9 cellular contexts compared by ENCODE assay signal in the genomic region with DNA sequence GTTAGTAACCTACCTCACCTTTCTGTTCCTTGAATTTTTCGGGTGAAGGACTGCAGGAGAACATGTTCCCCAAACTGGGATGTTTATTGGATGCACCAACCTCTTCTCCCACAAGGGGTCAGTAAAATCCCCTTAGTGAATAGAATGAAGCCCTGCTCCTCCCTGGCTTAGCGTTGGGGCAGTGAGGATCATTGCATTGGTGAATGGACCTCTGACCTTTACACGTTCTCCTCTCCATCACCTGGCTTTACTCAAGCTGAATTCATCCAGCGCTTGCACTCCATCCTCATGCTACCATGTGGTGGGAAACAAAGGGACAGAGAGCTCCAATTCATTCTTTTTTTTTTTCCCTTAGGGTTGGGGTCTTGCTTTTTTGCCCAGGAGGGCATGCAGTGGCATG.
DNase-seq lines count a peak whose midpoint lies in the region; ATAC-seq and TF ChIP-seq lines count a peak whose summit lies in the region.
"Had no signal": no experiment of that assay in that cellular context is flagged by ENCODE, and none has a peak within 500 bp of the region (broad histone marks: within the 10 kb centered on the region; RNA-seq: fewer than 3 reads in every experiment).

No MANE protein-coding gene starts in this region.

- no peaks in the 10 kb centered on the region for H3K9me3 ChIP-seq in Loucy (ENCODE audit: insufficient read depth, low read depth, low read length)
- no peaks in the 10 kb centered on the region for H3K9me3 ChIP-seq in adipocyte (ENCODE audit: control insufficient read depth, low read length)
- H3K9me3 ChIP-seq in spleen = no peaks in the 10 kb centered on the region

- H3K4me3 ChIP-seq in Loucy (ENCODE audit: low read length, poor library complexity, severe bottlenecking) (no peak overlapping the region), adipocyte (ENCODE audit: low read length) (no peak overlapping the region), spleen (no peak overlapping the region)

- no peaks in the 10 kb centered on the region for H3K36me3 ChIP-seq in Loucy (ENCODE audit: insufficient read depth, low read length)
- no peaks in the 10 kb centered on the region for H3K36me3 ChIP-seq in adipocyte (ENCODE audit: control insufficient read depth, insufficient read depth, low read length, severe bottlenecking)
- no peaks in the 10 kb centered on the region for H3K36me3 ChIP-seq in spleen

- peaks cover 17% of the 10 kb centered on the region for H3K27me3 Mint-ChIP-seq in activated T-cell treated with anti-CD3 and anti-CD28 coated beads, Interleukin-2, amount 50 U/mL, for 72 hours (ENCODE audit: low read depth)

- no peaks in the 10 kb centered on the region for H3K4me1 ChIP-seq in Loucy (ENCODE audit: insufficient read depth, low read length, poor library complexity, severe bottlenecking)
- peaks cover 18% of the 10 kb centered on the region for H3K4me1 ChIP-seq in adipocyte (ENCODE audit: control insufficient read depth, insufficient read depth, low read length)
- peaks cover 0 to 12% (median 8%) of the 10 kb centered on the region in 6 donors for H3K4me1 ChIP-seq in spleen

- no peak overlapping the region for H3K27ac Mint-ChIP-seq in activated T-cell treated with anti-CD3 and anti-CD28 coated beads, Interleukin-2, amount 50 U/mL, for 72 hours
- H3K27ac Mint-ChIP-seq: memory B cell had no signal

- no peaks in the 10 kb centered on the region for H3K9me3 Mint-ChIP-seq in activated T-cell treated with anti-CD3 and anti-CD28 coated beads, Interleukin-2, amount 50 U/mL, for 72 hours
- H3K9me3 Mint-ChIP-seq: memory B cell had no signal

- intact Hi-C loops in spleen (cut with DNase I; ENCODE audit: low total_unique reads) = no loop called here

- no peaks in the 10 kb centered on the region for H4K20me1 ChIP-seq in Loucy (ENCODE audit: insufficient read depth, low read length, poor library complexity, severe bottlenecking)

- DNase-seq in activated T-cell treated with anti-CD3 and anti-CD28 coated beads, Interleukin-2, amount 50 U/mL, for 72 hours = peak; percentile 31 to 37
- DNase-seq in activated T-cell treated with anti-CD3 and anti-CD28 coated beads for 4 hours (no peak), adipocyte (ENCODE audit: low read depth) (peak; percentile 79), hepatic stellate cell (ENCODE audit: low spot score) (peak; percentile 41), spleen (no peak), NCI-H446 treated with DMSO at 0.1 percent for 48 hours (lab: John Stamatoyannopoulos, UW) (no peak)

- peaks cover 5% of the 10 kb centered on the region for H3K4me1 Mint-ChIP-seq in activated T-cell treated with anti-CD3 and anti-CD28 coated beads, Interleukin-2, amount 50 U/mL, for 72 hours (ENCODE audit: low read depth)

- WGBS in spleen, 5 donors = 4 to 10% (median 6%) methylated on average over 4 of the region's 4 CpGs

- peak; percentile 78 for TF ChIP-seq CTCF in Loucy (conservative IDR thresholded peaks at IDR 0.05; ENCODE audit: low read length)
- peak in 8 of 11 experiments; percentile 25 to 72 (median 64) for TF ChIP-seq CTCF in spleen (IDR thresholded peaks at IDR 0.05 in 8 of 11, conservative IDR thresholded peaks at IDR 0.05 in 3 of 11)

- no peaks in the 10 kb centered on the region for H3K79me2 ChIP-seq in Loucy (ENCODE audit: insufficient read depth, low read length)

- H2AFZ ChIP-seq in Loucy (ENCODE audit: low read length) = peak overlapping the region; percentile 91

- H3K9me2 ChIP-seq in Loucy (replicated peaks; ENCODE audit: low read depth, low read length) = no peaks in the 10 kb centered on the region

- H3K27ac ChIP-seq in spleen = no peak overlapping the region

- ATAC-seq in activated T-cell treated with anti-CD3 and anti-CD28 coated beads, Interleukin-2, amount 50 U/mL, for 72 hours (replicated peaks in 1 of 2) = no peak
- peak; percentile 73 for ATAC-seq in GM21576 (IDR thresholded peaks at IDR 0.05; ENCODE audit: unreplicated experiment)

- TF ChIP-seq POLR2A in spleen (IDR thresholded peaks at IDR 0.05) = no peak

- H3K9ac ChIP-seq in Loucy (ENCODE audit: low read depth, low read length, poor library complexity, severe bottlenecking) (no peak overlapping the region), adipocyte (ENCODE audit: low read length) (no peak overlapping the region)

- H3K27me3 ChIP-seq in Loucy (ENCODE audit: insufficient read depth, low read length, poor library complexity, severe bottlenecking) (no peaks in the 10 kb centered on the region), adipocyte (replicated peaks; ENCODE audit: control insufficient read depth, insufficient read depth, low read length) (no peaks in the 10 kb centered on the region), spleen (replicated peaks in 1 of 7) (peaks cover 0 to 7% (median 0%) of the 10 kb centered on the region in 7 donors)

- H3K4me2 ChIP-seq in Loucy (ENCODE audit: low read depth, low read length, poor library complexity, severe bottlenecking) = peak overlapping the region; percentile 34

- no peaks in the 10 kb centered on the region for H3F3A ChIP-seq in Loucy (ENCODE audit: low read depth)

- H3K36me3 Mint-ChIP-seq in activated T-cell treated with anti-CD3 and anti-CD28 coated beads, Interleukin-2, amount 50 U/mL, for 72 hours (ENCODE audit: insufficient read depth in 2 of 2) = no peaks in the 10 kb centered on the region
- H3K36me3 Mint-ChIP-seq: memory B cell had no signal

- peak overlapping the region in 1 of 2 donors; percentile 3 for H3K4me3 Mint-ChIP-seq in activated T-cell treated with anti-CD3 and anti-CD28 coated beads, Interleukin-2, amount 50 U/mL, for 72 hours
- H3K4me3 Mint-ChIP-seq: memory B cell had no signal

Comparison
In these comparisons a context has a peak if more than half of its experiments do, and no peak if none do; other contexts are left out.
1. DNase-seq: peak in activated T-cell treated with anti-CD3 and anti-CD28 coated beads, Interleukin-2, amount 50 U/mL, for 72 hours (2 of 2), adipocyte (single experiment) and hepatic stellate cell (single experiment); none in activated T-cell treated with anti-CD3 and anti-CD28 coated beads for 4 hours (single experiment), spleen (single experiment) and NCI-H446 treated with DMSO at 0.1 percent for 48 hours (single experiment).